Comparison of ENCODE assay signal across 9 cellular contexts in the genomic region with DNA sequence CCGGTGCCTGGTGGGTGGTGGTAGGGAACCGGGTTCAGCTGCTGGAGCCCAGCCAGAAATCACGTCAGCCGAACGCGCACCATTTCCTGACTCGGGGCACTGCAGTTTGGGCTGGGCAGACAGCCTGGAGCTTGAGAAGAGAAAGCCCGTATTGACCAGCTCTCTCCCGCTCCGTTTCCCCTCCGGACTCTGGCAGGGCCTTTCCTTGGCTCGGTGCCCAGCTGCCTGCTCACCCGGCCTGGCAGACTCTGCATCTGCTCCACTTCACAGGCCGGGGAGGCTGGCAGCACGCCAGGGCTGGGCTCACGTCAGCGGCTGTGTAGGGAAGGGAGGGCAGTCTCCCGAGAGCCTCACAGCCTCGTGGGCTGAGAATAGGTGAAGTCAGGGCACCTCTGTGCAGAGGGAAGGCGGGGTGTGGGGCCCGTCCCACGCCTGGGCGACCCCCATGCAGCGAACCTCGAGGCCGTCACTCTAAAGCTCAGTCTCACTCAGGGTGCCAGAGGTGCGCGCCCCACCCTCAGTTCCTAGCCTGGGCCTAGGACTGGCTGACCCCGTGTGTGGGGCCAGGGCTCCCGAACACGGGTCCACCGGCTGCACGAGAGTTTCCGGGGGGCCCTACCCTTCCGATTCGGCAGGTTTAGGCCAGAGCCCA. TPM values are rescaled to one million over a fixed set of nuclear protein-coding genes. Genes with fewer than 3 reads are reported as not detected.
DNase-seq lines count a peak whose midpoint lies in the region; ATAC-seq, FAIRE-seq and TF ChIP-seq lines count a peak whose summit lies in the region.
"Had no signal": no experiment of that assay in that cellular context is flagged by ENCODE, and none has a peak within 500 bp of the region (broad histone marks: within the 10 kb centered on the region; RNA-seq: fewer than 3 reads in every experiment).

No MANE protein-coding gene starts in this region.

- dilution Hi-C loops in mammary epithelial cell (cut with HindIII; ENCODE audit: low sequenced_read_pairs) (no loop called here), keratinocyte (cut with MboI; ENCODE audit: extremely low pct_ligation_motif_present, low sequenced_read_pairs) (no loop called here)

- TF ChIP-seq CTCF in GM13976 (IDR thresholded peaks at IDR 0.05; ENCODE audit: borderline replicate concordance, control extremely low read depth, extremely low read depth, insufficient read depth, missing control alignments) = no peak
- no peak for TF ChIP-seq CTCF in mammary epithelial cell (conservative IDR thresholded peaks at IDR 0.05 in 1 of 2, IDR thresholded peaks at IDR 0.05 in 1 of 2; ENCODE audit: extremely low read depth in 1 of 2, insufficient read depth in 1 of 2, low read depth in 1 of 2, low read length in 2 of 2)
- TF ChIP-seq CTCF in keratinocyte (optimal IDR thresholded peaks at IDR 0.05 in 1 of 3, IDR thresholded peaks at IDR 0.05 in 1 of 3, conservative IDR thresholded peaks at IDR 0.05 in 1 of 3; ENCODE audit: extremely low read depth in 1 of 3, insufficient read depth in 2 of 3, low read length in 3 of 3) = no peak

- H4K20me1 ChIP-seq in mammary epithelial cell (ENCODE audit: insufficient read depth, low read length) = no peaks in the 10 kb centered on the region
- H4K20me1 ChIP-seq in keratinocyte (ENCODE audit: control insufficient read depth, extremely low read depth, insufficient read depth, low read length) = no peaks in the 10 kb centered on the region

- H3K27ac ChIP-seq in mammary epithelial cell (ENCODE audit: insufficient read depth, low read depth, low read length) (peak overlapping the region; percentile 28), keratinocyte (ENCODE audit: control insufficient read depth, insufficient read depth, low read length) (peak overlapping the region; percentile 66)

- no peaks in the 10 kb centered on the region for H3K9me3 ChIP-seq in mammary epithelial cell (replicated peaks; ENCODE audit: insufficient read depth, low read length)
- H3K9me3 ChIP-seq in keratinocyte (ENCODE audit: control insufficient read depth, low read depth, low read length) = no peaks in the 10 kb centered on the region

- in situ Hi-C loops in GM13976 (cut with MboI; ENCODE audit: low sequenced_read_pairs, unreplicated experiment) (no loop called here), mammary epithelial cell (cut with MboI; ENCODE audit: low sequenced_read_pairs in 2 of 2) (loop anchor here in 1 of 2 donors (25.0 kb wide), 1 partner anchor 167 kb away; no protein-coding TSS in a partner anchor)

- FAIRE-seq in keratinocyte (lab: Jason Lieb, UNC) = peak; percentile 91

- peaks cover 16% of the 10 kb centered on the region for H3K4me1 ChIP-seq in mammary epithelial cell (ENCODE audit: insufficient read depth, low read length)
- H3K4me1 ChIP-seq in keratinocyte (ENCODE audit: control insufficient read depth, extremely low read depth, insufficient read depth, low read length) = peaks cover 15% of the 10 kb centered on the region

- H3K9me1 ChIP-seq in keratinocyte (ENCODE audit: control insufficient read depth, extremely low read depth, insufficient read depth, low read length) = no peaks in the 10 kb centered on the region

- H2AFZ ChIP-seq in mammary epithelial cell (ENCODE audit: low read depth, low read length) (peak overlapping the region; percentile 28), keratinocyte (ENCODE audit: control insufficient read depth, low read length) (peak overlapping the region; percentile 67)

- DNase-seq in GM13976 (ENCODE audit: low spot score) (peak; percentile 60), NCI-H1436 (lab: John Stamatoyannopoulos, UW) (peak; percentile 93), T1000 (lab: John Stamatoyannopoulos, UW) (peak; percentile 95), mammary epithelial cell (peak; percentile 93), keratinocyte (ENCODE audit: low read depth, low spot score) (peak; percentile 80)
- DNase-seq in stimulated activated CD4-positive, alpha-beta T cell treated with anti-CD3 and anti-CD28 coated beads, Interleukin-15, amount 100 ng/mL, for 24 hours = peak; percentile 70

- H3K4me3 ChIP-seq in mammary epithelial cell (replicated peaks in 1 of 3; ENCODE audit: insufficient read depth in 1 of 3, low read depth in 2 of 3, low read length in 3 of 3) = no peak overlapping the region
- no peak overlapping the region for H3K4me3 ChIP-seq in keratinocyte (ENCODE audit: control insufficient read depth in 2 of 3, extremely low read depth in 1 of 3, insufficient read depth in 2 of 3, low read depth in 1 of 3, low read length in 3 of 3)

- intact Hi-C loops in mammary epithelial cell (cut with micrococcal nuclease) = loop anchor here (1.0 to 2.0 kb wide), 2 partner anchors 78 to 155 kb away; no protein-coding TSS in a partner anchor

- WGBS in mammary epithelial cell (ENCODE audit: low coverage, missing lambda C conversion rate) = 13% methylated on average over 13 of the region's 36 CpGs

- peak overlapping the region; percentile 65 for H3K4me2 ChIP-seq in mammary epithelial cell (ENCODE audit: insufficient read depth, low read depth, low read length)
- peak overlapping the region; percentile 62 for H3K4me2 ChIP-seq in keratinocyte (ENCODE audit: control insufficient read depth, extremely low read depth, insufficient read depth, low read depth, low read length)

- BruUV-seq in mammary epithelial cell (replicated peaks; lab: Mats Ljungman, UMichigan) = no TSS peak

- H3K27me3 ChIP-seq in mammary epithelial cell (ENCODE audit: insufficient read depth, low read length) (no peaks in the 10 kb centered on the region), keratinocyte (ENCODE audit: control insufficient read depth, extremely low read depth, insufficient read depth, low read length) (no peaks in the 10 kb centered on the region)

- CTCF ChIA-PET in mammary epithelial cell (lab: Charles Lee; ENCODE audit: low non-redundant PET) = no interaction called here

- ATAC-seq in HG02852 (IDR thresholded peaks at IDR 0.05; ENCODE audit: unreplicated experiment) = no peak
- ATAC-seq in GM18517 (IDR thresholded peaks at IDR 0.05; ENCODE audit: unreplicated experiment) = no peak

- peaks cover 5% of the 10 kb centered on the region for H3K79me2 ChIP-seq in mammary epithelial cell (ENCODE audit: insufficient read depth, low read length)
- no peaks in the 10 kb centered on the region for H3K79me2 ChIP-seq in keratinocyte (ENCODE audit: control insufficient read depth, insufficient read depth, low read length)

- H3K36me3 ChIP-seq in mammary epithelial cell (ENCODE audit: insufficient read depth, low read length) = peaks cover 12% of the 10 kb centered on the region
- peaks cover 28 to 39% of the 10 kb centered on the region in 2 experiments for H3K36me3 ChIP-seq in keratinocyte (ENCODE audit: control insufficient read depth in 2 of 2, extremely low read depth in 1 of 2, insufficient read depth in 2 of 2, low read length in 2 of 2)

- H3K9ac ChIP-seq in mammary epithelial cell (ENCODE audit: insufficient read depth, low read length) = peak overlapping the region; percentile 15
- peak overlapping the region; percentile 69 for H3K9ac ChIP-seq in keratinocyte (ENCODE audit: control insufficient read depth, extremely low read depth, insufficient read depth, low read length)

RNA-seq across cellular contexts. Expression of a gene that starts 59.1 kb away (rescaled TPM):
- total RNA-seq in mammary epithelial cell = not detected
- not detected for polyA plus RNA-seq in mammary epithelial cell
- not detected for polyA minus RNA-seq in mammary epithelial cell
- polyA plus RNA-seq in keratinocyte = not detected in 3 replicates
- not detected for polyA plus RNA-seq in keratinocyte (2011; ENCODE audit: low read depth)
- not detected in 2 replicates for polyA plus RNA-seq in keratinocyte (2011; cell fraction: cytosol; rRNA removed)
- polyA plus RNA-seq in keratinocyte (2011; cell fraction: nucleus; rRNA removed) = not detected in 2 replicates
- polyA plus RNA-seq in keratinocyte (2012; ENCODE audit: low replicate concordance) = not detected in 2 replicates
- polyA minus RNA-seq in keratinocyte = not detected in 3 replicates
- not detected for polyA minus RNA-seq in keratinocyte (2011; cell fraction: cytosol; rRNA and poly(A)+ RNA removed)
- polyA minus RNA-seq in keratinocyte (2011; cell fraction: nucleus; rRNA and poly(A)+ RNA removed) = not detected in 2 replicates
- total RNA-seq: neural crest cell had no signal
